1 cellular context compared by ENCODE assay signal in the genomic region with DNA sequence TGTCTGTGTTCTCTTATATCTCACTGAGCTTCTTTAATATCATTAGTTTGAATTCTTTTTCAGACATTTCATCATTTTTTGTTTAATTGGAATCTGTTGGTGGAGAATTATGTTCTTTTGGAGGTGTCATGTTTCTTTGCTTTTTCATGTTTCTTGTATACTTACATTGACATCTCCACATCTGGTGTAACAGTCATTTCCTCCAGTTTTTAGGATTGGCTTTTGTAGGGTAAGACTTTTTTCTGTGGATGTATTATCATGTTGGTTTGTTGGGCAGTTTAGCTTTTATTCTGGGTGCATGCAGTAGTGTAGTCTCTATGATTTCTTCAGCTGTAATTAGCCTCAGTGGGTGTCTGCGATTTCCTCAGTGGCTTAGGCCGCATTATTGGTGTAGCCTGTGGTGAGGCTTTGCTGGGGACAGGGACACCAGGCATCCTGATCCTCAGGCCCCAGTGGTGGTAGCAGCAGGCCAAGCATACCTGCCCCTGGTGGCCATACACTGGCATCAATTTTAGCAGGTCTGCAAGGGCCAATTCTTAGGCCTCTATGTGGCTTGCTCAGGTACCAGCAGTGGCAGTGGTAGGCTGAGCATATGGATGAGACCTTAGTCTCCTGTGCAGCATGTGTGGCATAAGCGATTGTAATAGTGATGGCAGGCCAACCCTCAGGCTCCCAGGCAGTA.
TF ChIP-seq lines count a peak whose summit lies in the region.

No MANE protein-coding gene starts in this region.

TF ChIP-seq in WTC11, 78 proteins besides CTCF, POLR2A, EP300 and RAD21 (continued from another document):
- TF ChIP-seq, protein P1, sequence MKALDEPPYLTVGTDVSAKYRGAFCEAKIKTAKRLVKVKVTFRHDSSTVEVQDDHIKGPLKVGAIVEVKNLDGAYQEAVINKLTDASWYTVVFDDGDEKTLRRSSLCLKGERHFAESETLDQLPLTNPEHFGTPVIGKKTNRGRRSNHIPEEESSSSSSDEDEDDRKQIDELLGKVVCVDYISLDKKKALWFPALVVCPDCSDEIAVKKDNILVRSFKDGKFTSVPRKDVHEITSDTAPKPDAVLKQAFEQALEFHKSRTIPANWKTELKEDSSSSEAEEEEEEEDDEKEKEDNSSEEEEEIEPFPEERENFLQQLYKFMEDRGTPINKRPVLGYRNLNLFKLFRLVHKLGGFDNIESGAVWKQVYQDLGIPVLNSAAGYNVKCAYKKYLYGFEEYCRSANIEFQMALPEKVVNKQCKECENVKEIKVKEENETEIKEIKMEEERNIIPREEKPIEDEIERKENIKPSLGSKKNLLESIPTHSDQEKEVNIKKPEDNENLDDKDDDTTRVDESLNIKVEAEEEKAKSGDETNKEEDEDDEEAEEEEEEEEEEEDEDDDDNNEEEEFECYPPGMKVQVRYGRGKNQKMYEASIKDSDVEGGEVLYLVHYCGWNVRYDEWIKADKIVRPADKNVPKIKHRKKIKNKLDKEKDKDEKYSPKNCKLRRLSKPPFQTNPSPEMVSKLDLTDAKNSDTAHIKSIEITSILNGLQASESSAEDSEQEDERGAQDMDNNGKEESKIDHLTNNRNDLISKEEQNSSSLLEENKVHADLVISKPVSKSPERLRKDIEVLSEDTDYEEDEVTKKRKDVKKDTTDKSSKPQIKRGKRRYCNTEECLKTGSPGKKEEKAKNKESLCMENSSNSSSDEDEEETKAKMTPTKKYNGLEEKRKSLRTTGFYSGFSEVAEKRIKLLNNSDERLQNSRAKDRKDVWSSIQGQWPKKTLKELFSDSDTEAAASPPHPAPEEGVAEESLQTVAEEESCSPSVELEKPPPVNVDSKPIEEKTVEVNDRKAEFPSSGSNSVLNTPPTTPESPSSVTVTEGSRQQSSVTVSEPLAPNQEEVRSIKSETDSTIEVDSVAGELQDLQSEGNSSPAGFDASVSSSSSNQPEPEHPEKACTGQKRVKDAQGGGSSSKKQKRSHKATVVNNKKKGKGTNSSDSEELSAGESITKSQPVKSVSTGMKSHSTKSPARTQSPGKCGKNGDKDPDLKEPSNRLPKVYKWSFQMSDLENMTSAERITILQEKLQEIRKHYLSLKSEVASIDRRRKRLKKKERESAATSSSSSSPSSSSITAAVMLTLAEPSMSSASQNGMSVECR (CRISPR knock-in tag; IDR thresholded peaks at IDR 0.05; ENCODE audit: borderline replicate concordance), result no peak
- TF ChIP-seq, protein P2, sequence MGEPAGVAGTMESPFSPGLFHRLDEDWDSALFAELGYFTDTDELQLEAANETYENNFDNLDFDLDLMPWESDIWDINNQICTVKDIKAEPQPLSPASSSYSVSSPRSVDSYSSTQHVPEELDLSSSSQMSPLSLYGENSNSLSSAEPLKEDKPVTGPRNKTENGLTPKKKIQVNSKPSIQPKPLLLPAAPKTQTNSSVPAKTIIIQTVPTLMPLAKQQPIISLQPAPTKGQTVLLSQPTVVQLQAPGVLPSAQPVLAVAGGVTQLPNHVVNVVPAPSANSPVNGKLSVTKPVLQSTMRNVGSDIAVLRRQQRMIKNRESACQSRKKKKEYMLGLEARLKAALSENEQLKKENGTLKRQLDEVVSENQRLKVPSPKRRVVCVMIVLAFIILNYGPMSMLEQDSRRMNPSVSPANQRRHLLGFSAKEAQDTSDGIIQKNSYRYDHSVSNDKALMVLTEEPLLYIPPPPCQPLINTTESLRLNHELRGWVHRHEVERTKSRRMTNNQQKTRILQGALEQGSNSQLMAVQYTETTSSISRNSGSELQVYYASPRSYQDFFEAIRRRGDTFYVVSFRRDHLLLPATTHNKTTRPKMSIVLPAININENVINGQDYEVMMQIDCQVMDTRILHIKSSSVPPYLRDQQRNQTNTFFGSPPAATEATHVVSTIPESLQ (CRISPR knock-in tag; IDR thresholded peaks at IDR 0.05), result no peak
- TF ChIP-seq, protein P3, sequence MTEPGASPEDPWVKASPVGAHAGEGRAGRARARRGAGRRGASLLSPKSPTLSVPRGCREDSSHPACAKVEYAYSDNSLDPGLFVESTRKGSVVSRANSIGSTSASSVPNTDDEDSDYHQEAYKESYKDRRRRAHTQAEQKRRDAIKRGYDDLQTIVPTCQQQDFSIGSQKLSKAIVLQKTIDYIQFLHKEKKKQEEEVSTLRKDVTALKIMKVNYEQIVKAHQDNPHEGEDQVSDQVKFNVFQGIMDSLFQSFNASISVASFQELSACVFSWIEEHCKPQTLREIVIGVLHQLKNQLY (CRISPR knock-in tag; IDR thresholded peaks at IDR 0.05), result no peak
